24 cellular contexts compared by ENCODE assay signal in genomic region chr4:2352171-2352570, GRCh38.
DNase-seq lines count a peak whose midpoint lies in the region; ATAC-seq and TF ChIP-seq lines count a peak whose summit lies in the region.
"Had no signal": no experiment of that assay in that cellular context is flagged by ENCODE, and none has a peak within 500 bp of the region (broad histone marks: within the 10 kb centered on the region; RNA-seq: fewer than 3 reads in every experiment).

No MANE protein-coding gene starts in this region.

- H3K27ac Mint-ChIP-seq in activated naive CD4-positive, alpha-beta T cell treated with anti-CD3 and anti-CD28 coated beads for 36 hours, result no peak overlapping the region
- no peak overlapping the region for H3K27ac Mint-ChIP-seq in activated naive CD4-positive, alpha-beta T cell treated with anti-CD3 and anti-CD28 coated beads, Interleukin-2, amount 10 ng/mL, durations not matched to agents 7 days and 5 days
- H3K27ac Mint-ChIP-seq in type B pancreatic cell, result no peak overlapping the region
- H3K27ac Mint-ChIP-seq: activated CD4-positive, alpha-beta memory T cell treated with anti-CD3 and anti-CD28 coated beads for 36 hours; activated T-helper 17 cell treated with anti-CD3 and anti-CD28 coated beads, Interleukin-2, amount 50 U/mL, for 72 hours; CD14-positive monocyte; memory B cell; stimulated activated naive CD8-positive, alpha-beta T cell treated with anti-CD3 and anti-CD28 coated beads, Interleukin-15, Interleukin-2, amounts not matched to agents 100 ng/mL and 50 ng/mL, for 24 hours; T-helper 1 cell treated with Interleukin-12 subunit alpha and Interleukin-12 subunit beta and Interleukin-4 antibody, amounts not matched to agents 30 μg/mL and 1 μg/mL, for 36 hours had no signal

- no peaks in the 10 kb centered on the region for H3K9me3 Mint-ChIP-seq in activated naive CD4-positive, alpha-beta T cell treated with anti-CD3 and anti-CD28 coated beads for 36 hours
- peaks cover 2% of the 10 kb centered on the region for H3K9me3 Mint-ChIP-seq in activated naive CD4-positive, alpha-beta T cell treated with anti-CD3 and anti-CD28 coated beads, Interleukin-2, amount 10 ng/mL, durations not matched to agents 7 days and 5 days
- no peaks in the 10 kb centered on the region for H3K9me3 Mint-ChIP-seq in type B pancreatic cell
- H3K9me3 Mint-ChIP-seq: activated CD4-positive, alpha-beta memory T cell treated with anti-CD3 and anti-CD28 coated beads for 36 hours; activated T-helper 17 cell treated with anti-CD3 and anti-CD28 coated beads, Interleukin-2, amount 50 U/mL, for 72 hours; stimulated activated naive CD8-positive, alpha-beta T cell treated with anti-CD3 and anti-CD28 coated beads, Interleukin-15, Interleukin-2, amounts not matched to agents 100 ng/mL and 50 ng/mL, for 24 hours; T-helper 1 cell treated with Interleukin-12 subunit alpha and Interleukin-12 subunit beta and Interleukin-4 antibody, amounts not matched to agents 30 μg/mL and 1 μg/mL, for 36 hours had no signal

- H3K36me3 ChIP-seq in adrenal gland (replicated peaks in 1 of 2) (no peaks in the 10 kb centered on the region), lower lobe of right lung (no peaks in the 10 kb centered on the region)
- H3K36me3 ChIP-seq: cardiac muscle cell, heart right ventricle, pancreas, SJCRH30, uterus had no signal

- H3K27me3 Mint-ChIP-seq in activated naive CD4-positive, alpha-beta T cell treated with anti-CD3 and anti-CD28 coated beads for 36 hours (ENCODE audit: low read depth), result no peaks in the 10 kb centered on the region
- H3K27me3 Mint-ChIP-seq in activated naive CD4-positive, alpha-beta T cell treated with anti-CD3 and anti-CD28 coated beads, Interleukin-2, amount 10 ng/mL, durations not matched to agents 7 days and 5 days, result peaks cover 4% of the 10 kb centered on the region
- H3K27me3 Mint-ChIP-seq in type B pancreatic cell, result peaks cover 3% of the 10 kb centered on the region
- H3K27me3 Mint-ChIP-seq: activated CD4-positive, alpha-beta memory T cell treated with anti-CD3 and anti-CD28 coated beads for 36 hours; activated T-helper 17 cell treated with anti-CD3 and anti-CD28 coated beads, Interleukin-2, amount 50 U/mL, for 72 hours; naive B cell; stimulated activated naive CD8-positive, alpha-beta T cell treated with anti-CD3 and anti-CD28 coated beads, Interleukin-15, Interleukin-2, amounts not matched to agents 100 ng/mL and 50 ng/mL, for 24 hours had no signal

- no peaks in the 10 kb centered on the region for H3K36me3 Mint-ChIP-seq in activated naive CD4-positive, alpha-beta T cell treated with anti-CD3 and anti-CD28 coated beads for 36 hours (ENCODE audit: low read depth)
- H3K36me3 Mint-ChIP-seq in activated naive CD4-positive, alpha-beta T cell treated with anti-CD3 and anti-CD28 coated beads, Interleukin-2, amount 10 ng/mL, durations not matched to agents 7 days and 5 days, result no peaks in the 10 kb centered on the region
- H3K36me3 Mint-ChIP-seq in type B pancreatic cell, result no peaks in the 10 kb centered on the region
- H3K36me3 Mint-ChIP-seq: activated CD4-positive, alpha-beta memory T cell treated with anti-CD3 and anti-CD28 coated beads for 36 hours; CD14-positive monocyte; naive B cell had no signal

- H3K27me3 ChIP-seq in adrenal gland (no peaks in the 10 kb centered on the region), lower lobe of right lung (ENCODE audit: low read depth) (no peaks in the 10 kb centered on the region)
- H3K27me3 ChIP-seq: cardiac muscle cell, heart right ventricle, pancreas, uterus had no signal

- H3K27ac ChIP-seq in adrenal gland (no peak overlapping the region), lower lobe of right lung (no peak overlapping the region)
- H3K27ac ChIP-seq: pancreas, SJCRH30, uterus had no signal

- peaks cover 0 to 1% (median 0%) of the 10 kb centered on the region in 3 donors for H3K9me3 ChIP-seq in adrenal gland (replicated peaks in 1 of 3)
- H3K9me3 ChIP-seq in lower lobe of right lung, result no peaks in the 10 kb centered on the region
- H3K9me3 ChIP-seq: pancreas, SJCRH30, uterus had no signal

- ATAC-seq in lower lobe of right lung, result no peak
- ATAC-seq in GM21825 (IDR thresholded peaks at IDR 0.05; ENCODE audit: unreplicated experiment), result no peak
- ATAC-seq: activated T-helper 17 cell treated with anti-CD3 and anti-CD28 coated beads, Interleukin-2, amount 50 U/mL, for 72 hours; pancreas; PC-3; sciatic nerve had no signal

- TF ChIP-seq POLR2A in adrenal gland (IDR thresholded peaks at IDR 0.05), result no peak

- WGBS in adrenal gland, 4 donors, result 85 to 95% (median 94%) methylated on average over 10 of the region's 10 CpGs

- H3K4me3 Mint-ChIP-seq in activated naive CD4-positive, alpha-beta T cell treated with anti-CD3 and anti-CD28 coated beads for 36 hours, result no peak overlapping the region
- no peak overlapping the region for H3K4me3 Mint-ChIP-seq in activated naive CD4-positive, alpha-beta T cell treated with anti-CD3 and anti-CD28 coated beads, Interleukin-2, amount 10 ng/mL, durations not matched to agents 7 days and 5 days
- H3K4me3 Mint-ChIP-seq in type B pancreatic cell, result no peak overlapping the region
- H3K4me3 Mint-ChIP-seq: activated CD4-positive, alpha-beta memory T cell treated with anti-CD3 and anti-CD28 coated beads for 36 hours; activated T-helper 17 cell treated with anti-CD3 and anti-CD28 coated beads, Interleukin-2, amount 50 U/mL, for 72 hours; CD14-positive monocyte; memory B cell; stimulated activated naive CD8-positive, alpha-beta T cell treated with anti-CD3 and anti-CD28 coated beads, Interleukin-15, Interleukin-2, amounts not matched to agents 100 ng/mL and 50 ng/mL, for 24 hours; T-helper 1 cell treated with Interleukin-12 subunit alpha and Interleukin-12 subunit beta and Interleukin-4 antibody, amounts not matched to agents 30 μg/mL and 1 μg/mL, for 36 hours had no signal

- H3K4me1 ChIP-seq in adrenal gland (replicated peaks in 1 of 2), result peaks cover 5 to 14% of the 10 kb centered on the region in 2 donors
- H3K4me1 ChIP-seq in lower lobe of right lung, result no peaks in the 10 kb centered on the region
- H3K4me1 ChIP-seq: pancreas, SJCRH30, uterus had no signal

- peaks cover 5% of the 10 kb centered on the region for H3K4me1 Mint-ChIP-seq in activated naive CD4-positive, alpha-beta T cell treated with anti-CD3 and anti-CD28 coated beads for 36 hours (ENCODE audit: low read depth)
- peaks cover 7% of the 10 kb centered on the region for H3K4me1 Mint-ChIP-seq in activated naive CD4-positive, alpha-beta T cell treated with anti-CD3 and anti-CD28 coated beads, Interleukin-2, amount 10 ng/mL, durations not matched to agents 7 days and 5 days
- H3K4me1 Mint-ChIP-seq in type B pancreatic cell (ENCODE audit: unreplicated experiment), result no peaks in the 10 kb centered on the region
- H3K4me1 Mint-ChIP-seq: CD14-positive monocyte had no signal

- H3K4me3 ChIP-seq in adrenal gland, result no peak overlapping the region
- H3K4me3 ChIP-seq in lower lobe of right lung, result no peak overlapping the region
- H3K4me3 ChIP-seq: cardiac muscle cell, heart right ventricle, pancreas, SJCRH30, uterus had no signal

- CTCF ChIA-PET in activated naive CD4-positive, alpha-beta T cell treated with anti-CD3 and anti-CD28 coated beads for 36 hours (lab: Charles Lee), result no interaction called here
- CTCF ChIA-PET in activated naive CD4-positive, alpha-beta T cell treated with anti-CD3 and anti-CD28 coated beads, Interleukin-2, amount 10 ng/mL, durations not matched to agents 7 days and 5 days (lab: Charles Lee), result no interaction called here

- DNase-seq in activated naive CD4-positive, alpha-beta T cell treated with anti-CD3 and anti-CD28 coated beads for 36 hours, result peak; percentile 3
- DNase-seq in activated naive CD4-positive, alpha-beta T cell treated with anti-CD3 and anti-CD28 coated beads, Interleukin-2, amount 10 ng/mL, durations not matched to agents 7 days and 5 days, result no peak
- DNase-seq in adrenal gland (peak in 4 of 7 donors; percentile 6 to 35 (median 10)), lower lobe of right lung (peak; percentile 28), type B pancreatic cell (ENCODE audit: extremely low spot score, unreplicated experiment) (peak; percentile 52), NCI-H2081 (lab: John Stamatoyannopoulos, UW) (no peak), NCI-H146 (lab: John Stamatoyannopoulos, UW) (no peak)
- DNase-seq: naive B cell, NCI-H1694 treated with DMSO at 0.1 percent for 48 hours, NCI-H748 treated with DMSO at 0.1 percent for 48 hours, PC-3, SJCRH30 had no signal

- TF ChIP-seq CTCF in adrenal gland (IDR thresholded peaks at IDR 0.05) (no peak), lower lobe of right lung (IDR thresholded peaks at IDR 0.05) (no peak), type B pancreatic cell (conservative IDR thresholded peaks at IDR 0.05) (no peak)

- intact Hi-C loops in activated naive CD4-positive, alpha-beta T cell treated with anti-CD3 and anti-CD28 coated beads for 36 hours (cut with micrococcal nuclease), result no loop called here
- intact Hi-C loops in adrenal gland (cut with DNase I), result no loop called here
- intact Hi-C loops in lower lobe of right lung (cut with DNase I), result no loop called here

Comparison
In these comparisons a context has a peak if more than half of its experiments do, and no peak if none do; other contexts are left out.
1. DNase-seq: peak in activated naive CD4-positive, alpha-beta T cell treated with anti-CD3 and anti-CD28 coated beads for 36 hours (single experiment), adrenal gland (4 of 7), lower lobe of right lung (single experiment) and type B pancreatic cell (single experiment); none in activated naive CD4-positive, alpha-beta T cell treated with anti-CD3 and anti-CD28 coated beads, Interleukin-2, amount 10 ng/mL, durations not matched to agents 7 days and 5 days (single experiment), NCI-H2081 (0 of 2) and NCI-H146 (single experiment).